Comparison of ENCODE assay signal across 28 cellular contexts in genomic region chr9:130929571-130930022, GRCh38. TPM values are rescaled to one million over a fixed set of nuclear protein-coding genes. Genes with fewer than 3 reads are reported as not detected.
A peak's percentile ranks its signal among the peaks of the same experiment; 100 is the strongest.
DNase-seq lines count a peak whose midpoint lies in the region; ATAC-seq, FAIRE-seq and TF ChIP-seq lines count a peak whose summit lies in the region.
"Had no signal": no experiment of that assay in that cellular context is flagged by ENCODE, and none has a peak within 500 bp of the region (broad histone marks: within the 10 kb centered on the region; RNA-seq: fewer than 3 reads in every experiment).

No MANE protein-coding gene starts in this region.

- H3K9ac ChIP-seq in GM12878 (ENCODE audit: control insufficient read depth, insufficient read depth, low read length): no peak overlapping the region

- BruUV-seq in GM12878 (replicated peaks; lab: Mats Ljungman, UMichigan) (no TSS peak), Calu3 (replicated peaks; lab: Mats Ljungman, UMichigan) (no TSS peak)

- no peaks in the 10 kb centered on the region for H3K9me3 ChIP-seq in heart right ventricle
- H3K9me3 ChIP-seq in GM12878 (replicated peaks; ENCODE audit: control insufficient read depth, insufficient read depth, low read length): no peaks in the 10 kb centered on the region
- H3K9me3 ChIP-seq: HAP-1, SJSA1 had no signal

- RAD21 ChIA-PET in GM12878 (lab: Charles Lee; ENCODE audit: unreplicated experiment): no interaction called here

- intact Hi-C loops in left cardiac atrium (cut with DNase I) (no loop called here), heart right ventricle (cut with DNase I) (loop anchor here in 3 of 10 donors (5.0 to 10.0 kb wide), 2 partner anchors 57 to 165 kb away; no protein-coding TSS in a partner anchor), GM12878 (cut with micrococcal nuclease; ENCODE audit: unreplicated experiment) (loop anchor here (10.0 kb wide), 1 partner anchor 115 kb away; no protein-coding TSS in a partner anchor), Calu3 (cut with micrococcal nuclease; ENCODE audit: unreplicated experiment) (no loop called here)

- H3K27me3 ChIP-seq in heart right ventricle (peaks cover 0 to 44% (median 24%) of the 10 kb centered on the region in 7 donors), H7 (ENCODE audit: control insufficient read depth, insufficient read depth, low read length) (no peaks in the 10 kb centered on the region; the same call in 1 of the 2 replicates), GM12878 (replicated peaks in 1 of 2; ENCODE audit: control insufficient read depth in 2 of 2, insufficient read depth in 2 of 2, low read length in 1 of 2) (peaks cover 0 to 4% of the 10 kb centered on the region in 2 experiments; a peak in 1 of 4 replicates)
- H3K27me3 ChIP-seq: SJSA1 had no signal

- H4K20me1 ChIP-seq in GM12878 (ENCODE audit: control insufficient read depth, insufficient read depth): peaks cover 8% of the 10 kb centered on the region

- H3K9me3 Mint-ChIP-seq in Calu3 (ENCODE audit: low read depth, unreplicated experiment): no peaks in the 10 kb centered on the region
- H3K9me3 Mint-ChIP-seq: CD4-positive, alpha-beta T cell; IgD-negative memory B cell had no signal

- no peak overlapping the region for H3K4me3 ChIP-seq in heart right ventricle
- no peak overlapping the region for H3K4me3 ChIP-seq in H7 (ENCODE audit: insufficient read depth, low read depth, low read length)
- no peak overlapping the region for H3K4me3 ChIP-seq in GM12878
- H3K4me3 ChIP-seq: HAP-1, SJSA1 had no signal

- ATAC-seq in left cardiac atrium: peak; percentile 32 to 50
- ATAC-seq in heart right ventricle: no peak
- ATAC-seq in GM12878: no peak
- ATAC-seq in HG03139 (IDR thresholded peaks at IDR 0.05; ENCODE audit: unreplicated experiment): no peak
- ATAC-seq: Panc1 had no signal

- no peak overlapping the region for H2AFZ ChIP-seq in GM12878 (ENCODE audit: control insufficient read depth, low read depth, low read length)

- in situ Hi-C loops in GM12878 (cut with MboI): no loop called here

- FAIRE-seq in GM12878 (lab: Jason Lieb, UNC): no peak
- FAIRE-seq: G401.6, GM18507, HTR-8/SVneo had no signal

- SMC1A ChIA-PET in GM12878 (lab: Charles Lee; ENCODE audit: uncharacterized antibody, unreplicated experiment): no interaction called here

- H3K27ac Mint-ChIP-seq in Calu3 (ENCODE audit: unreplicated experiment): no peak overlapping the region
- H3K27ac Mint-ChIP-seq: CD4-positive, alpha-beta T cell; IgD-negative memory B cell had no signal

- CTCF ChIA-PET in GM12878 (lab: Yijun Ruan, JAX): interaction anchor here (1.5 to 4.2 kb wide), 2 partner anchors 60 to 229 kb away, joined by 3 to 27 read pairs; no protein-coding TSS in a partner anchor
- CTCF ChIA-PET in Calu3 (lab: Charles Lee): interaction anchor here (0.6 kb wide), 1 partner anchor 12 kb away, joined by 4 read pairs; no protein-coding TSS in a partner anchor

- H3K36me3 ChIP-seq in heart right ventricle (no peaks in the 10 kb centered on the region), H7 (replicated peaks; ENCODE audit: control insufficient read depth, insufficient read depth, low read length) (no peaks in the 10 kb centered on the region), GM12878 (ENCODE audit: control insufficient read depth in 2 of 2, insufficient read depth in 2 of 2, low read length in 1 of 2) (no peaks in the 10 kb centered on the region)
- H3K36me3 ChIP-seq: HAP-1, SJSA1 had no signal

- TF ChIP-seq POLR2A in GM12878 (IDR thresholded peaks at IDR 0.05; ENCODE audit: low read depth, low read length): no peak

- WGBS in heart right ventricle, 2 donors: 86 to 91% methylated on average over 34 of the region's 34 CpGs
- WGBS in GM12878 (ENCODE audit: insufficient coverage, insufficient replicate concordance, low lambda C conversion rate, missing lambda C conversion rate): 80% methylated on average over 33 of the region's 34 CpGs

- no peak overlapping the region for H3K27ac ChIP-seq in heart right ventricle
- no peak overlapping the region for H3K27ac ChIP-seq in GM12878 (ENCODE audit: control insufficient read depth, insufficient read depth)
- H3K27ac ChIP-seq: SJSA1 had no signal

- no peak for TF ChIP-seq RAD21 in GM12878 (IDR thresholded peaks at IDR 0.05; ENCODE audit: insufficient read depth, low read depth, low read length)

- peaks cover 5% of the 10 kb centered on the region for H3K36me3 Mint-ChIP-seq in Calu3 (ENCODE audit: insufficient read depth, unreplicated experiment)
- H3K36me3 Mint-ChIP-seq: IgD-negative memory B cell had no signal

- no peaks in the 10 kb centered on the region for H3K79me2 ChIP-seq in GM12878 (ENCODE audit: control insufficient read depth, insufficient read depth, low read length)

- peak; percentile 61 for DNase-seq in left cardiac atrium
- DNase-seq in heart right ventricle: no peak
- peak; percentile 62 for DNase-seq in H7
- no peak for DNase-seq in GM12878 (ENCODE audit: low read depth, low spot score)
- no peak for DNase-seq in amygdala (lab: John Stamatoyannopoulos, UW)
- DNase-seq in Calu3: no peak
- DNase-seq: CD4-positive, alpha-beta T cell; COR-L47; DMS 273 treated with DMSO at 0.1 percent for 48 hours; Karpas-422; MV-4-11; NCI-H1105 treated with DMSO at 0.1 percent for 48 hours; NCI-H2029 treated with DMSO at 0.1 percent for 48 hours; NCI-H226; NCI-H524; NCI-H774; NK-92 treated with Interleukin-12 subunit alpha and Interleukin-12 subunit beta, amount 100 ng/mL, for 24 hours; T-helper 1 cell had no signal

- H3K4me1 ChIP-seq in heart right ventricle (peaks cover 0 to 36% (median 12%) of the 10 kb centered on the region in 9 donors), GM12878 (ENCODE audit: control insufficient read depth, insufficient read depth, low read length) (peaks cover 49% of the 10 kb centered on the region)
- H3K4me1 ChIP-seq: HAP-1 had no signal

- H3K4me3 Mint-ChIP-seq in Calu3 (ENCODE audit: low read depth, unreplicated experiment): no peak overlapping the region
- H3K4me3 Mint-ChIP-seq: CD4-positive, alpha-beta T cell had no signal

- H3K4me1 Mint-ChIP-seq in Calu3 (ENCODE audit: low read depth, unreplicated experiment): peaks cover 21% of the 10 kb centered on the region

- TF ChIP-seq CTCF in heart right ventricle (IDR thresholded peaks at IDR 0.05) (no peak), GM12878 (IDR thresholded peaks at IDR 0.05 in 2 of 3, conservative IDR thresholded peaks at IDR 0.05 in 1 of 3; ENCODE audit: control insufficient read depth in 2 of 3, extremely low read depth in 1 of 3, insufficient read depth in 1 of 3, low read depth in 3 of 3, low read length in 3 of 3) (no peak), Calu3 (IDR thresholded peaks at IDR 0.05; ENCODE audit: unreplicated experiment) (no peak)

- POLR2A ChIA-PET in GM12878 (lab: Charles Lee): no interaction called here

- peaks cover 21% of the 10 kb centered on the region for H3K27me3 Mint-ChIP-seq in Calu3 (ENCODE audit: unreplicated experiment)

- H3K4me2 ChIP-seq in GM12878 (ENCODE audit: control insufficient read depth, insufficient read depth): no peak overlapping the region

- no peak for TF ChIP-seq EP300 in GM12878 (IDR thresholded peaks at IDR 0.05; ENCODE audit: borderline replicate concordance in 1 of 2, control insufficient read depth in 1 of 2, low read depth in 2 of 2, low read length in 2 of 2)

TF ChIP-seq in GM12878, 131 proteins besides CTCF, POLR2A, EP300 and RAD21 (continues in another document):
- TF ChIP-seq EED (IDR thresholded peaks at IDR 0.05; ENCODE audit: low read depth): no peak

RNA-seq across cellular contexts. Expression of gene FIBCD1, which starts 9.4 kb away (rescaled TPM):
- 1 to 10 TPM; 1.0 to 2.2 TPM for total RNA-seq in left cardiac atrium
- total RNA-seq in heart right ventricle: 1 to 10 TPM in 4 of 10 donors, under 1 TPM in 6; 0.16 to 5.8 (median 0.74) TPM
- 1 to 10 TPM; 2.0 to 3.9 TPM for polyA plus RNA-seq in heart right ventricle
- 6.1 and 6.2 TPM in 2 replicates for total RNA-seq in H7 (2014; rRNA removed; shearing (Covaris generic))
- total RNA-seq in GM12878 (2013; cell fraction: nucleolus; rRNA removed): not detected in 2 replicates
- total RNA-seq in GM12878 (2014; rRNA removed): 2.5 TPM in 1 of 2 replicates, not detected in the other
- not detected in 2 replicates for total RNA-seq in GM12878 (2014; rRNA removed; fragmentation: Illumina TruSeq; extraction: Trizol)
- 0.08 and 0.95 TPM in 2 replicates for total RNA-seq in GM12878 (2021)
- not detected for polyA plus RNA-seq in GM12878 (2011; ENCODE audit: low read depth)
- 0.07 TPM in 1 of 2 replicates, not detected in the other for polyA plus RNA-seq in GM12878 (2011; rRNA removed)
- polyA plus RNA-seq in GM12878 (2011; cell fraction: cytosol; rRNA removed): 0.32 and 0.36 TPM in 2 replicates
- 0.13 and 0.45 TPM in 2 replicates for polyA plus RNA-seq in GM12878 (2011; cell fraction: nucleus; rRNA removed)
- not detected in 2 replicates for polyA plus RNA-seq in GM12878 (2012)
- not detected in 2 replicates for polyA plus RNA-seq in GM12878 (2014; fragmentation: Illumina TruSeq; extraction: Trizol)
- not detected for polyA plus RNA-seq in GM12878 (2014; fragmentation: Nextera tagmentation; extraction: Ambion mirVana)
- 0.04 and 0.41 TPM in 2 replicates for polyA plus RNA-seq in GM12878 (2014; rRNA removed)
- under 1 TPM in 1 of 2 experiments, not detected in 1; 0.44 TPM for polyA plus RNA-seq in GM12878 (2016; fragmentation: Nextera tagmentation; extraction: Ambion mirVana)
- polyA minus RNA-seq in GM12878 (2011; rRNA and poly(A)+ RNA removed): not detected in 2 replicates
- polyA minus RNA-seq in GM12878 (2011; cell fraction: cytosol; rRNA and poly(A)+ RNA removed): 0.40 TPM in 1 of 2 replicates, not detected in the other
- not detected in 2 replicates for polyA minus RNA-seq in GM12878 (2011; cell fraction: nucleus; rRNA and poly(A)+ RNA removed)
- total RNA-seq in Calu3 (2022): 1.4 and 1.5 TPM in 2 replicates
- total RNA-seq: CD4-positive, alpha-beta T cell had no signal
- polyA plus RNA-seq: IgD-negative memory B cell had no signal

RNA-seq across cellular contexts. Expression of gene QRFP, which starts 33.0 kb away (rescaled TPM):
- not detected for total RNA-seq in left cardiac atrium
- total RNA-seq in heart right ventricle: not detected
- under 1 TPM in 1 of 2 donors, not detected in 1; 0.06 TPM for polyA plus RNA-seq in heart right ventricle
- not detected in 2 replicates for total RNA-seq in H7 (2014; rRNA removed; shearing (Covaris generic))
- not detected in 2 replicates for total RNA-seq in GM12878 (2013; cell fraction: nucleolus; rRNA removed)
- not detected in 2 replicates for total RNA-seq in GM12878 (2014; rRNA removed)
- not detected in 2 replicates for total RNA-seq in GM12878 (2014; rRNA removed; fragmentation: Illumina TruSeq; extraction: Trizol)
- total RNA-seq in GM12878 (2021): not detected in 2 replicates
- not detected for polyA plus RNA-seq in GM12878 (2011; ENCODE audit: low read depth)
- not detected in 2 replicates for polyA plus RNA-seq in GM12878 (2011; rRNA removed)
- polyA plus RNA-seq in GM12878 (2011; cell fraction: cytosol; rRNA removed): not detected in 2 replicates
- not detected in 2 replicates for polyA plus RNA-seq in GM12878 (2011; cell fraction: nucleus; rRNA removed)
- 0.12 and 0.14 TPM in 2 replicates for polyA plus RNA-seq in GM12878 (2012)
- polyA plus RNA-seq in GM12878 (2014; fragmentation: Illumina TruSeq; extraction: Trizol): not detected in 2 replicates
- not detected for polyA plus RNA-seq in GM12878 (2014; fragmentation: Nextera tagmentation; extraction: Ambion mirVana)
- not detected in 2 replicates for polyA plus RNA-seq in GM12878 (2014; rRNA removed)
- polyA plus RNA-seq in GM12878 (2016; fragmentation: Nextera tagmentation; extraction: Ambion mirVana): not detected
- polyA minus RNA-seq in GM12878 (2011; rRNA and poly(A)+ RNA removed): not detected in 2 replicates
- polyA minus RNA-seq in GM12878 (2011; cell fraction: cytosol; rRNA and poly(A)+ RNA removed): not detected in 2 replicates
- not detected in 2 replicates for polyA minus RNA-seq in GM12878 (2011; cell fraction: nucleus; rRNA and poly(A)+ RNA removed)
- total RNA-seq in Calu3 (2022): not detected in 2 replicates
- total RNA-seq: A172; CD4-positive, alpha-beta T cell; M059J; SJSA1 had no signal
- polyA plus RNA-seq: IgD-negative memory B cell had no signal

Comparison
In these comparisons a context has a peak if more than half of its experiments do, and no peak if none do; other contexts are left out.
1. ATAC-seq: peak in left cardiac atrium (2 of 2); none in heart right ventricle (0 of 8), GM12878 (single experiment) and HG03139 (single experiment).
2. DNase-seq: peak in left cardiac atrium (single experiment) and H7 (single experiment); none in heart right ventricle (0 of 2), GM12878 (single experiment), amygdala (0 of 56) and Calu3 (single experiment).